Comparison of ENCODE assay signal across 9 cellular contexts in the genomic region with DNA sequence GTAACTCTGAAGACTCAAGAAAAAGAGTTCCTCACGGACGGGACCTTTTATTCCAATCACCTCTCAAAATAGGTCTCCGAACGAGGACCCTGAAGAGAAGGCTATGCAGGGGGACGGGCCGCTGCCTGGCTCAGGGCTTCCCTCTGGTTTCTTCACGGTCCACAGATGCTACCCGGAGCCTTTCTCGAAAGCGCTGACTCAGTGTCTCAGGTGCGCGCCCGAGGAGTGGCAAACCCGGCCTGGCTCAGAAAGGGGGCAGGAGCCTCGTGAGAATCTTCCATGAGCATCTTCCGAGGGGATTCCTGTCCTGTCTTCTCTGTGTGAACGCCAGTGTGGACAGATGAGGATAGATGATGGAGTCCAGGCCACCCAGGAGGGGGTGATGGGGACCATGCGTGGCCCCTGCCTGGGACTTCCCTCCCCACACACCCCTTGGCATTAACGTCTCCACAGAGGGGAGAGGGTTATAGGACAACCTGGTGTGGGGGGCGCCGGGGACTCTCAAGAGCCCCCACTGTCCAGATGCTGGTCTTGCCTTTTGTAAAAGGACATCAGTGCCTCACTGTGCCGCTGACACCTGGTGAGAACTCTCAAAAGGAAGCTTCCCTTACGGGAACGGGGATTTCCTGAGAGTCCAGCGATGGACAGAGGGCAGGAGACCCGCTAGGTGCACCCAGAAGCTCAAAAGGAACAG. TPM values are rescaled to one million over a fixed set of nuclear protein-coding genes. Genes with fewer than 3 reads are reported as not detected.
DNase-seq lines count a peak whose midpoint lies in the region; TF ChIP-seq lines count a peak whose summit lies in the region.
"Had no signal": no experiment of that assay in that cellular context is flagged by ENCODE, and none has a peak within 500 bp of the region (broad histone marks: within the 10 kb centered on the region; RNA-seq: fewer than 3 reads in every experiment).

No MANE protein-coding gene starts in this region.

- intact Hi-C loops in colonic mucosa (cut with DNase I): no loop called here

- no peaks in the 10 kb centered on the region for H3K9me3 ChIP-seq in CD8-positive, alpha-beta memory T cell (ENCODE audit: low read length)
- H3K9me3 ChIP-seq in MM.1S (replicated peaks; ENCODE audit: insufficient read depth, low read length) (no peaks in the 10 kb centered on the region), colonic mucosa (no peaks in the 10 kb centered on the region), parathyroid adenoma (ENCODE audit: control insufficient read depth, low read length) (no peaks in the 10 kb centered on the region)
- H3K9me3 ChIP-seq: SJSA1 had no signal

- H3K4me3 Mint-ChIP-seq in CD8-positive, alpha-beta memory T cell: peak overlapping the region; percentile 89 to 96 (median 92)

- H3K27ac ChIP-seq in CD8-positive, alpha-beta memory T cell (ENCODE audit: low read depth, low read length): no peak overlapping the region
- H3K27ac ChIP-seq in MM.1S (ENCODE audit: low read length) (peak overlapping the region; percentile 91; the same call in 1 of the 2 replicates), colonic mucosa (peak overlapping the region; percentile 97), parathyroid adenoma (peak overlapping the region; percentile 98)

- H3K79me2 ChIP-seq in MM.1S (ENCODE audit: low read length): peaks cover 16% of the 10 kb centered on the region
- H3K79me2 ChIP-seq in parathyroid adenoma: no peaks in the 10 kb centered on the region

- H3K4me1 ChIP-seq in CD8-positive, alpha-beta memory T cell (ENCODE audit: insufficient read depth, low read length): peaks cover 52% of the 10 kb centered on the region
- H3K4me1 ChIP-seq in MM.1S (ENCODE audit: low read length) (peaks cover 18% of the 10 kb centered on the region), colonic mucosa (peaks cover 6% of the 10 kb centered on the region), parathyroid adenoma (peaks cover 46% of the 10 kb centered on the region)

- peaks cover 0 to 1% of the 10 kb centered on the region in 2 donors for H3K27me3 Mint-ChIP-seq in CD8-positive, alpha-beta memory T cell

- peak overlapping the region; percentile 69 to 99 (median 98) for H3K27ac Mint-ChIP-seq in CD8-positive, alpha-beta memory T cell

- no peak for TF ChIP-seq CTCF in MM.1S (IDR thresholded peaks at IDR 0.05; ENCODE audit: low read length)
- no peak for TF ChIP-seq CTCF in colonic mucosa (IDR thresholded peaks at IDR 0.05)
- no peak for TF ChIP-seq CTCF in parathyroid adenoma (IDR thresholded peaks at IDR 0.05)
- no peak for TF ChIP-seq CTCF in GM10266 (IDR thresholded peaks at IDR 0.05; ENCODE audit: control insufficient read depth, insufficient read depth, low read depth, missing control alignments)

- no peaks in the 10 kb centered on the region for H3K9me2 ChIP-seq in MM.1S (replicated peaks; ENCODE audit: insufficient read depth, low read length)

- no peak overlapping the region for H3K9ac ChIP-seq in MM.1S (ENCODE audit: low read length)
- peak overlapping the region; percentile 43 to 56 for H3K9ac ChIP-seq in colonic mucosa (ENCODE audit: low read depth in 2 of 2, low read length in 2 of 2)
- no peak overlapping the region for H3K9ac ChIP-seq in parathyroid adenoma

- H3K4me1 Mint-ChIP-seq in CD8-positive, alpha-beta memory T cell: peaks cover 36 to 55% (median 44%) of the 10 kb centered on the region in 3 donors

- H3K4me3 ChIP-seq in CD8-positive, alpha-beta memory T cell (ENCODE audit: low read length): peak overlapping the region; percentile 8
- H3K4me3 ChIP-seq in MM.1S (ENCODE audit: low read length) (no peak overlapping the region), colonic mucosa (no peak overlapping the region), parathyroid adenoma (ENCODE audit: low read depth, low read length) (peak overlapping the region; percentile 32)
- H3K4me3 ChIP-seq: SJSA1 had no signal

- H2AFZ ChIP-seq in MM.1S (ENCODE audit: low read length): no peak overlapping the region
- H2AFZ ChIP-seq in parathyroid adenoma: peak overlapping the region; percentile 30

- CTCF ChIA-PET in CD8-positive, alpha-beta memory T cell (lab: Charles Lee): interaction anchor here (0.7 to 2.1 kb wide), 6 partner anchors 10 to 28 kb away, joined by 3 to 72 read pairs (median 6); partner anchors contain the start of genes JUND and LSM4

- H3K9me3 Mint-ChIP-seq in CD8-positive, alpha-beta memory T cell: no peaks in the 10 kb centered on the region

- H3F3A ChIP-seq in MM.1S (ENCODE audit: insufficient read depth, low read length): peaks cover 45% of the 10 kb centered on the region

- no peaks in the 10 kb centered on the region for H3K27me3 ChIP-seq in CD8-positive, alpha-beta memory T cell (ENCODE audit: insufficient read depth, low read length, poor library complexity, severe bottlenecking)
- no peaks in the 10 kb centered on the region for H3K27me3 ChIP-seq in MM.1S (replicated peaks; ENCODE audit: insufficient read depth, low read length)
- no peaks in the 10 kb centered on the region for H3K27me3 ChIP-seq in colonic mucosa
- no peaks in the 10 kb centered on the region for H3K27me3 ChIP-seq in parathyroid adenoma (ENCODE audit: control insufficient read depth, insufficient read depth, low read length)
- H3K27me3 ChIP-seq: SJSA1 had no signal

- peak overlapping the region; percentile 11; the same call in 1 of the 2 replicates for H3K4me2 ChIP-seq in MM.1S (ENCODE audit: low read depth, low read length)
- H3K4me2 ChIP-seq in parathyroid adenoma (ENCODE audit: low read length): peak overlapping the region; percentile 73

- no peaks in the 10 kb centered on the region for H3K36me3 ChIP-seq in CD8-positive, alpha-beta memory T cell (ENCODE audit: insufficient read depth, low read length)
- no peaks in the 10 kb centered on the region for H3K36me3 ChIP-seq in MM.1S (replicated peaks; ENCODE audit: insufficient read depth, low read length)
- no peaks in the 10 kb centered on the region for H3K36me3 ChIP-seq in colonic mucosa
- no peaks in the 10 kb centered on the region for H3K36me3 ChIP-seq in parathyroid adenoma (ENCODE audit: control insufficient read depth, insufficient read depth, low read length)

- no peak for DNase-seq in CD8-positive, alpha-beta memory T cell
- peak; percentile 70 for DNase-seq in MM.1S
- no peak for DNase-seq in colonic mucosa
- no peak for DNase-seq in GM10266 (ENCODE audit: extremely low spot score)
- DNase-seq in activated CD8-positive, alpha-beta memory T cell treated with anti-CD3 and anti-CD28 coated beads, Interleukin-2, amount 50 U/mL, for 4 hours: no peak
- DNase-seq in OCI-M1 (lab: John Stamatoyannopoulos, UW): no peak
- DNase-seq in NCI-H774 (lab: John Stamatoyannopoulos, UW): no peak

- no peaks in the 10 kb centered on the region for H4K20me1 ChIP-seq in MM.1S (ENCODE audit: insufficient read depth, low read length)

- H3K36me3 Mint-ChIP-seq in CD8-positive, alpha-beta memory T cell: peaks cover 0 to 38% (median 4%) of the 10 kb centered on the region in 3 donors

- POLR2A ChIA-PET in CD8-positive, alpha-beta memory T cell (lab: Charles Lee): interaction anchor here (0.6 to 5.4 kb wide), 9 partner anchors 10 to 114 kb away, joined by 3 to 283 read pairs (median 4); partner anchors contain the start of genes JUND, LSM4 and RAB3A

RNA-seq across cellular contexts. Expression of gene LSM4, which starts 16.5 kb away (rescaled TPM):
- 100 to 1,000 TPM; 351 to 373 TPM for total RNA-seq in CD8-positive, alpha-beta memory T cell
- polyA plus RNA-seq in CD8-positive, alpha-beta memory T cell: 154 TPM
- total RNA-seq in colonic mucosa: 100 to 1,000 TPM; 128 to 308 TPM

RNA-seq across cellular contexts. Expression of gene JUND, which starts 24.9 kb away (rescaled TPM):
- total RNA-seq in CD8-positive, alpha-beta memory T cell: 100 to 1,000 TPM; 300 to 327 TPM
- 174 TPM for polyA plus RNA-seq in CD8-positive, alpha-beta memory T cell
- total RNA-seq in colonic mucosa: 100 to 1,000 TPM; 177 to 418 TPM

RNA-seq across cellular contexts. Expression of gene IQCN, which starts 32.1 kb away (rescaled TPM):
- total RNA-seq in CD8-positive, alpha-beta memory T cell: 1 to 10 TPM; 1.3 TPM
- polyA plus RNA-seq in CD8-positive, alpha-beta memory T cell: 0.31 TPM
- 1 to 10 TPM; 1.7 to 3.0 TPM for total RNA-seq in colonic mucosa

RNA-seq across cellular contexts. Expression of gene PGPEP1, which starts 34.0 kb away (rescaled TPM):
- total RNA-seq in CD8-positive, alpha-beta memory T cell: 10 to 100 TPM; 27.3 to 27.7 TPM
- 12.2 TPM for polyA plus RNA-seq in CD8-positive, alpha-beta memory T cell
- total RNA-seq in colonic mucosa: 10 to 100 TPM; 62.6 to 99.0 TPM

Comparison
In these comparisons a context has a peak if more than half of its experiments do, and no peak if none do; other contexts are left out.
1. H3K4me3 ChIP-seq: peak in CD8-positive, alpha-beta memory T cell (single experiment) and parathyroid adenoma (single experiment); none in MM.1S (single experiment) and colonic mucosa (single experiment).
2. H3K9ac ChIP-seq: peak in colonic mucosa (2 of 2); none in MM.1S (single experiment) and parathyroid adenoma (single experiment).